20 cellular contexts compared by ENCODE assay signal in genomic region chr19:38207543-38207942, GRCh38. TPM values are rescaled to one million over a fixed set of nuclear protein-coding genes. Genes with fewer than 3 reads are reported as not detected.
"Had no signal": no experiment of that assay in that cellular context is flagged by ENCODE, and none has a peak within 500 bp of the region (broad histone marks: within the 10 kb centered on the region; RNA-seq: fewer than 3 reads in every experiment).

No MANE protein-coding gene starts in this region.

- H3K9me3 ChIP-seq: esophagus muscularis mucosa, gastrocnemius medialis, mucosa of descending colon, pancreas, stomach, upper lobe of left lung, vagina had no signal

- H3K27ac ChIP-seq: coronary artery, epithelial cell of prostate, esophagus muscularis mucosa, gastrocnemius medialis, pancreas, stomach, upper lobe of left lung, vagina had no signal

- ATAC-seq: gastrocnemius medialis; left lobe of liver; mucosa of descending colon; naive thymus-derived CD8-positive, alpha-beta T cell; pancreas; right cardiac atrium had no signal

- DNase-seq: effector memory CD4-positive, alpha-beta T cell; gastrocnemius medialis; mammary epithelial cell; mucosa of descending colon; naive thymus-derived CD8-positive, alpha-beta T cell; occipital lobe; pancreas; right cardiac atrium; small intestine; stimulated activated CD4-positive, alpha-beta T cell treated with anti-CD3 and anti-CD28 coated beads, Interleukin-12 subunit alpha, Interleukin-12 subunit beta, amount 100 ng/mL, for 4 hours; stimulated activated naive CD4-positive, alpha-beta T cell; stomach; upper lobe of left lung had no signal

- H3K4me2 ChIP-seq: neural progenitor cell had no signal

- FAIRE-seq: pancreas, small intestine had no signal

- H3K9ac ChIP-seq: neural progenitor cell had no signal

- H3K4me1 ChIP-seq: pancreas had no signal

- H3K27me3 ChIP-seq: neural progenitor cell, pancreas had no signal

- H3K4me3 ChIP-seq: coronary artery, esophagus muscularis mucosa, gastrocnemius medialis, mucosa of descending colon, neural progenitor cell, pancreas, stomach, upper lobe of left lung, vagina had no signal

- H2AFZ ChIP-seq: neural progenitor cell had no signal

- H3K36me3 ChIP-seq: neural progenitor cell had no signal

RNA-seq across cellular contexts. Expression of gene DPF1, which starts 16.5 kb away (rescaled TPM):
- total RNA-seq: gastrocnemius medialis; left lobe of liver; lower leg skin; naive thymus-derived CD8-positive, alpha-beta T cell; stomach; vagina had no signal
- polyA plus RNA-seq: naive thymus-derived CD8-positive, alpha-beta T cell had no signal

RNA-seq across cellular contexts. Expression of gene PPP1R14A, which starts 48.6 kb away (rescaled TPM):
- polyA plus RNA-seq: naive thymus-derived CD8-positive, alpha-beta T cell had no signal
